8 cellular contexts compared by ENCODE assay signal in the genomic region with DNA sequence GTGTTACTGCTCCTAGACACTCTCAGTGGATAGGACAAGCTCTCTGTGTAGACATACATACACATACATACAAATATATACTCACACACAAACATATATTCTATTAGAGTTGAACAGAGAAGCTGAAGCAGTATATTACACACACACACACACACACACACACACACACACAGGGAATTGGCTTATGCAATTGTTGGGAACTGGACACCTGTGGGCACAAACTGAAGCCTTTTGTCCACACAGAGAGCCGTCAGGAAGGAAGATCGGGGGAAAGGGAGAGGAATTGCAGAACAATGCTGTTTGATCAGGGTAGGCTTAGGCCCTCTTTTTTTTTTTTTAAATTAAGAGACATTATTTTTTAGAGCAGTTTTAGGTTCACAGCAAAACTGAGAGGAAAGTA.
"Had no signal": no experiment of that assay in that cellular context is flagged by ENCODE, and none has a peak within 500 bp of the region (broad histone marks: within the 10 kb centered on the region; RNA-seq: fewer than 3 reads in every experiment).

No MANE protein-coding gene starts in this region.

- FAIRE-seq: H1, H54, HepG2 had no signal

- H3K4me3 Mint-ChIP-seq: GM23338, H9, IgD-negative memory B cell had no signal

- H3K27ac Mint-ChIP-seq: GM23338, H9, IgD-negative memory B cell had no signal

- H3K4me3 ChIP-seq: GM23338 had no signal

- H3K4me1 Mint-ChIP-seq: IgD-negative memory B cell had no signal

- H3K27me3 Mint-ChIP-seq: IgD-negative memory B cell had no signal

- ATAC-seq: GM23338, HepG2 had no signal

- DNase-seq: H9, HCEC 1CT, KBM-7 had no signal

- H3K9me3 Mint-ChIP-seq: GM23338, H9 had no signal
